ENCODE assay signal across 1 cellular context in genomic region chr12:49092086-49092815, GRCh38.
TF ChIP-seq lines count a peak whose summit lies in the region.

No MANE protein-coding gene starts in this region.

TF ChIP-seq in K562, 482 proteins besides CTCF, POLR2A, EP300 and RAD21 (continued from another document and continues in another):
- no peak for TF ChIP-seq PHF20 (IDR thresholded peaks at IDR 0.05; ENCODE audit: partially characterized antibody)
- TF ChIP-seq NFIC (IDR thresholded peaks at IDR 0.05): peak; percentile 79
- no peak for TF ChIP-seq ZNF280A (IDR thresholded peaks at IDR 0.05; ENCODE audit: low read depth, partially characterized antibody)
- peak; percentile 38 for TF ChIP-seq MYNN (IDR thresholded peaks at IDR 0.05)
- no peak for TF ChIP-seq MYNN (CRISPR knock-in tag; IDR thresholded peaks at IDR 0.05)
- TF ChIP-seq TCFL5 (CRISPR knock-in tag; conservative IDR thresholded peaks at IDR 0.05): no peak
- TF ChIP-seq NFYB (IDR thresholded peaks at IDR 0.05; ENCODE audit: extremely low read depth, insufficient read length): no peak
- TF ChIP-seq, protein P1, sequence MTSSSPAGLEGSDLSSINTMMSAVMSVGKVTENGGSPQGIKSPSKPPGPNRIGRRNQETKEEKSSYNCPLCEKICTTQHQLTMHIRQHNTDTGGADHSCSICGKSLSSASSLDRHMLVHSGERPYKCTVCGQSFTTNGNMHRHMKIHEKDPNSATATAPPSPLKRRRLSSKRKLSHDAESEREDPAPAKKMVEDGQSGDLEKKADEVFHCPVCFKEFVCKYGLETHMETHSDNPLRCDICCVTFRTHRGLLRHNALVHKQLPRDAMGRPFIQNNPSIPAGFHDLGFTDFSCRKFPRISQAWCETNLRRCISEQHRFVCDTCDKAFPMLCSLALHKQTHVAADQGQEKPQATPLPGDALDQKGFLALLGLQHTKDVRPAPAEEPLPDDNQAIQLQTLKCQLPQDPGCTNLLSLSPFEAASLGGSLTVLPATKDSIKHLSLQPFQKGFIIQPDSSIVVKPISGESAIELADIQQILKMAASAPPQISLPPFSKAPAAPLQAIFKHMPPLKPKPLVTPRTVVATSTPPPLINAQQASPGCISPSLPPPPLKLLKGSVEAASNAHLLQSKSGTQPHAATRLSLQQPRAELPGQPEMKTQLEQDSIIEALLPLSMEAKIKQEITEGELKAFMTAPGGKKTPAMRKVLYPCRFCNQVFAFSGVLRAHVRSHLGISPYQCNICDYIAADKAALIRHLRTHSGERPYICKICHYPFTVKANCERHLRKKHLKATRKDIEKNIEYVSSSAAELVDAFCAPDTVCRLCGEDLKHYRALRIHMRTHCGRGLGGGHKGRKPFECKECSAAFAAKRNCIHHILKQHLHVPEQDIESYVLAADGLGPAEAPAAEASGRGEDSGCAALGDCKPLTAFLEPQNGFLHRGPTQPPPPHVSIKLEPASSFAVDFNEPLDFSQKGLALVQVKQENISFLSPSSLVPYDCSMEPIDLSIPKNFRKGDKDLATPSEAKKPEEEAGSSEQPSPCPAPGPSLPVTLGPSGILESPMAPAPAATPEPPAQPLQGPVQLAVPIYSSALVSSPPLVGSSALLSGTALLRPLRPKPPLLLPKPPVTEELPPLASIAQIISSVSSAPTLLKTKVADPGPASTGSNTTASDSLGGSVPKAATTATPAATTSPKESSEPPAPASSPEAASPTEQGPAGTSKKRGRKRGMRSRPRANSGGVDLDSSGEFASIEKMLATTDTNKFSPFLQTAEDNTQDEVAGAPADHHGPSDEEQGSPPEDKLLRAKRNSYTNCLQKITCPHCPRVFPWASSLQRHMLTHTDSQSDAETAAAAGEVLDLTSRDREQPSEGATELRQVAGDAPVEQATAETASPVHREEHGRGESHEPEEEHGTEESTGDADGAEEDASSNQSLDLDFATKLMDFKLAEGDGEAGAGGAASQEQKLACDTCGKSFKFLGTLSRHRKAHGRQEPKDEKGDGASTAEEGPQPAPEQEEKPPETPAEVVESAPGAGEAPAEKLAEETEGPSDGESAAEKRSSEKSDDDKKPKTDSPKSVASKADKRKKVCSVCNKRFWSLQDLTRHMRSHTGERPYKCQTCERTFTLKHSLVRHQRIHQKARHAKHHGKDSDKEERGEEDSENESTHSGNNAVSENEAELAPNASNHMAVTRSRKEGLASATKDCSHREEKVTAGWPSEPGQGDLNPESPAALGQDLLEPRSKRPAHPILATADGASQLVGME (CRISPR knock-in tag; IDR thresholded peaks at IDR 0.05): no peak; the same call in 1 of the 2 replicates
- TF ChIP-seq MCM2 (IDR thresholded peaks at IDR 0.05; ENCODE audit: low read depth): no peak
- TF ChIP-seq SREBF1 (IDR thresholded peaks at IDR 0.05; ENCODE audit: borderline replicate concordance, low read depth, low read length): no peak
- TF ChIP-seq SMAD2 (IDR thresholded peaks at IDR 0.05; ENCODE audit: low read depth, low read length): no peak
- peak; percentile 60 for TF ChIP-seq CHD1 (IDR thresholded peaks at IDR 0.05; ENCODE audit: low read length)
- peak; percentile 92 for TF ChIP-seq NR2C1 (IDR thresholded peaks at IDR 0.05)
- TF ChIP-seq NR2C1 (tag; IDR thresholded peaks at IDR 0.05): peak; percentile 93
- no peak for TF ChIP-seq ETS2 (tag; IDR thresholded peaks at IDR 0.05; ENCODE audit: borderline replicate concordance, poor library complexity, severe bottlenecking)
- TF ChIP-seq SRSF1 (IDR thresholded peaks at IDR 0.05; ENCODE audit: low read depth, low read length): no peak
- no peak for TF ChIP-seq CEBPB (tag; IDR thresholded peaks at IDR 0.05)
- no peak for TF ChIP-seq ESRRB (CRISPR knock-in tag; IDR thresholded peaks at IDR 0.05; ENCODE audit: borderline replicate concordance)
- TF ChIP-seq HDAC1 (IDR thresholded peaks at IDR 0.05): peak in 1 of 2 experiments; percentile 86; a peak in 2 of 4 replicates
- no peak for TF ChIP-seq NR1H2 (CRISPR knock-in tag; IDR thresholded peaks at IDR 0.05)
- peak; percentile 97 for TF ChIP-seq RNF2 (IDR thresholded peaks at IDR 0.05)
- TF ChIP-seq KAT2B (IDR thresholded peaks at IDR 0.05; ENCODE audit: low read depth, low read length): peak; percentile 60
- TF ChIP-seq NONO (IDR thresholded peaks at IDR 0.05; ENCODE audit: low read depth in 2 of 2, low read length in 1 of 2): peak in 1 of 2 experiments; percentile 96; a peak in 2 of 4 replicates
- peak; percentile 82 for TF ChIP-seq TOE1 (IDR thresholded peaks at IDR 0.05; ENCODE audit: borderline replicate concordance)
- TF ChIP-seq TOE1 (CRISPR knock-in tag; IDR thresholded peaks at IDR 0.05; ENCODE audit: borderline replicate concordance, low read depth): peak; percentile 91; the same call in 1 of the 2 replicates
- TF ChIP-seq SMAD4 (CRISPR knock-in tag; conservative IDR thresholded peaks at IDR 0.05): peak; percentile 95
- no peak for TF ChIP-seq KLF10 (CRISPR knock-in tag; IDR thresholded peaks at IDR 0.05)
- TF ChIP-seq KLF1 (tag; IDR thresholded peaks at IDR 0.05): peak; percentile 53; the same call in 1 of the 2 replicates
- peak; percentile 51; the same call in 1 of the 2 replicates for TF ChIP-seq MEF2D (tag; conservative IDR thresholded peaks at IDR 0.05; ENCODE audit: low read depth)
- TF ChIP-seq THAP7 (CRISPR knock-in tag; IDR thresholded peaks at IDR 0.05): no peak
- TF ChIP-seq CREB3 (tag; conservative IDR thresholded peaks at IDR 0.05; ENCODE audit: low read depth): no peak
- TF ChIP-seq WHSC1 (IDR thresholded peaks at IDR 0.05; ENCODE audit: low read length): no peak
- peak; percentile 84 for TF ChIP-seq ETV5 (CRISPR knock-in tag; IDR thresholded peaks at IDR 0.05; ENCODE audit: low read depth)
- peak; percentile 88 for TF ChIP-seq MTA1 (IDR thresholded peaks at IDR 0.05; ENCODE audit: borderline replicate concordance)
- TF ChIP-seq, protein P2, sequence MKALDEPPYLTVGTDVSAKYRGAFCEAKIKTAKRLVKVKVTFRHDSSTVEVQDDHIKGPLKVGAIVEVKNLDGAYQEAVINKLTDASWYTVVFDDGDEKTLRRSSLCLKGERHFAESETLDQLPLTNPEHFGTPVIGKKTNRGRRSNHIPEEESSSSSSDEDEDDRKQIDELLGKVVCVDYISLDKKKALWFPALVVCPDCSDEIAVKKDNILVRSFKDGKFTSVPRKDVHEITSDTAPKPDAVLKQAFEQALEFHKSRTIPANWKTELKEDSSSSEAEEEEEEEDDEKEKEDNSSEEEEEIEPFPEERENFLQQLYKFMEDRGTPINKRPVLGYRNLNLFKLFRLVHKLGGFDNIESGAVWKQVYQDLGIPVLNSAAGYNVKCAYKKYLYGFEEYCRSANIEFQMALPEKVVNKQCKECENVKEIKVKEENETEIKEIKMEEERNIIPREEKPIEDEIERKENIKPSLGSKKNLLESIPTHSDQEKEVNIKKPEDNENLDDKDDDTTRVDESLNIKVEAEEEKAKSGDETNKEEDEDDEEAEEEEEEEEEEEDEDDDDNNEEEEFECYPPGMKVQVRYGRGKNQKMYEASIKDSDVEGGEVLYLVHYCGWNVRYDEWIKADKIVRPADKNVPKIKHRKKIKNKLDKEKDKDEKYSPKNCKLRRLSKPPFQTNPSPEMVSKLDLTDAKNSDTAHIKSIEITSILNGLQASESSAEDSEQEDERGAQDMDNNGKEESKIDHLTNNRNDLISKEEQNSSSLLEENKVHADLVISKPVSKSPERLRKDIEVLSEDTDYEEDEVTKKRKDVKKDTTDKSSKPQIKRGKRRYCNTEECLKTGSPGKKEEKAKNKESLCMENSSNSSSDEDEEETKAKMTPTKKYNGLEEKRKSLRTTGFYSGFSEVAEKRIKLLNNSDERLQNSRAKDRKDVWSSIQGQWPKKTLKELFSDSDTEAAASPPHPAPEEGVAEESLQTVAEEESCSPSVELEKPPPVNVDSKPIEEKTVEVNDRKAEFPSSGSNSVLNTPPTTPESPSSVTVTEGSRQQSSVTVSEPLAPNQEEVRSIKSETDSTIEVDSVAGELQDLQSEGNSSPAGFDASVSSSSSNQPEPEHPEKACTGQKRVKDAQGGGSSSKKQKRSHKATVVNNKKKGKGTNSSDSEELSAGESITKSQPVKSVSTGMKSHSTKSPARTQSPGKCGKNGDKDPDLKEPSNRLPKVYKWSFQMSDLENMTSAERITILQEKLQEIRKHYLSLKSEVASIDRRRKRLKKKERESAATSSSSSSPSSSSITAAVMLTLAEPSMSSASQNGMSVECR (CRISPR knock-in tag; IDR thresholded peaks at IDR 0.05): peak; percentile 73; the same call in 1 of the 2 replicates
- no peak for TF ChIP-seq ELK1 (CRISPR knock-in tag; IDR thresholded peaks at IDR 0.05)
- TF ChIP-seq ZNF282 (CRISPR knock-in tag; IDR thresholded peaks at IDR 0.05): no peak
- TF ChIP-seq TAF7 (tag; IDR thresholded peaks at IDR 0.05): no peak
- no peak for TF ChIP-seq ZNF551 (CRISPR knock-in tag; IDR thresholded peaks at IDR 0.05)
- no peak for TF ChIP-seq IFI16 (CRISPR knock-in tag; IDR thresholded peaks at IDR 0.05)
- TF ChIP-seq RBFOX2 (IDR thresholded peaks at IDR 0.05; ENCODE audit: low read depth, low read length): peak; percentile 83
- TF ChIP-seq CBX5 (IDR thresholded peaks at IDR 0.05; ENCODE audit: borderline replicate concordance, low read depth): no peak
- TF ChIP-seq NFE2L1 (tag; IDR thresholded peaks at IDR 0.05; ENCODE audit: borderline replicate concordance, low read depth): no peak
- TF ChIP-seq, protein P3, sequence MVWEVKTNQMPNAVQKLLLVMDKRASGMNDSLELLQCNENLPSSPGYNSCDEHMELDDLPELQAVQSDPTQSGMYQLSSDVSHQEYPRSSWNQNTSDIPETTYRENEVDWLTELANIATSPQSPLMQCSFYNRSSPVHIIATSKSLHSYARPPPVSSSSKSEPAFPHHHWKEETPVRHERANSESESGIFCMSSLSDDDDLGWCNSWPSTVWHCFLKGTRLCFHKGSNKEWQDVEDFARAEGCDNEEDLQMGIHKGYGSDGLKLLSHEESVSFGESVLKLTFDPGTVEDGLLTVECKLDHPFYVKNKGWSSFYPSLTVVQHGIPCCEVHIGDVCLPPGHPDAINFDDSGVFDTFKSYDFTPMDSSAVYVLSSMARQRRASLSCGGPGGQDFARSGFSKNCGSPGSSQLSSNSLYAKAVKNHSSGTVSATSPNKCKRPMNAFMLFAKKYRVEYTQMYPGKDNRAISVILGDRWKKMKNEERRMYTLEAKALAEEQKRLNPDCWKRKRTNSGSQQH (CRISPR knock-in tag; IDR thresholded peaks at IDR 0.05): no peak
- TF ChIP-seq, protein P4, sequence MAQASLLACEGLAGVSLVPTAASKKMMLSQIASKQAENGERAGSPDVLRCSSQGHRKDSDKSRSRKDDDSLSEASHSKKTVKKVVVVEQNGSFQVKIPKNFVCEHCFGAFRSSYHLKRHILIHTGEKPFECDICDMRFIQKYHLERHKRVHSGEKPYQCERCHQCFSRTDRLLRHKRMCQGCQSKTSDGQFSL (CRISPR knock-in tag; IDR thresholded peaks at IDR 0.05): no peak
- TF ChIP-seq, protein P4 (tag; IDR thresholded peaks at IDR 0.05): no peak
- peak; percentile 81 to 91 for TF ChIP-seq KDM1A (IDR thresholded peaks at IDR 0.05)
- TF ChIP-seq FOXK2 (conservative IDR thresholded peaks at IDR 0.05 in 1 of 2, IDR thresholded peaks at IDR 0.05 in 1 of 2; ENCODE audit: low read depth in 2 of 2): peak; percentile 26 to 97; a peak in 2 of 4 replicates
- no peak for TF ChIP-seq RHOXF2B (CRISPR knock-in tag; conservative IDR thresholded peaks at IDR 0.05)
- TF ChIP-seq HEY1 (CRISPR knock-in tag; IDR thresholded peaks at IDR 0.05; ENCODE audit: borderline replicate concordance): peak; percentile 67; the same call in 1 of the 2 replicates
- peak; percentile 77; the same call in 1 of the 2 replicates for TF ChIP-seq ZNF431 (CRISPR knock-in tag; IDR thresholded peaks at IDR 0.05)
- TF ChIP-seq POLR2H (tag; IDR thresholded peaks at IDR 0.05; ENCODE audit: low read depth): no peak
- no peak for TF ChIP-seq HOXB6 (CRISPR knock-in tag; IDR thresholded peaks at IDR 0.05; ENCODE audit: borderline replicate concordance)
- TF ChIP-seq KDM2B (CRISPR knock-in tag; IDR thresholded peaks at IDR 0.05): 0 out of 2 replicates have a peak, but pooled peaks have one; percentile 76
